ENCODE assay signal across 18 cellular contexts in genomic region chr10:78171633-78172032, GRCh38.
"Had no signal": no experiment of that assay in that cellular context is flagged by ENCODE, and none has a peak within 500 bp of the region (broad histone marks: within the 10 kb centered on the region; RNA-seq: fewer than 3 reads in every experiment).

No MANE protein-coding gene starts in this region.

- H3K27ac ChIP-seq: ascending aorta, parathyroid adenoma, right lobe of liver, suprapubic skin, transverse colon, uterus had no signal

- H3K27ac Mint-ChIP-seq: activated naive CD4-positive, alpha-beta T cell treated with anti-CD3 and anti-CD28 coated beads, Interleukin-2, amount 50 U/mL, for 24 hours; nephron; stimulated activated naive CD8-positive, alpha-beta T cell treated with anti-CD3 and anti-CD28 coated beads, Interleukin-15, amount 100 ng/mL, for 72 hours; T-cell had no signal

- H3K9ac ChIP-seq: parathyroid adenoma had no signal

- H3K4me3 Mint-ChIP-seq: activated naive CD4-positive, alpha-beta T cell treated with anti-CD3 and anti-CD28 coated beads, Interleukin-2, amount 50 U/mL, for 24 hours; nephron; stimulated activated naive CD8-positive, alpha-beta T cell treated with anti-CD3 and anti-CD28 coated beads, Interleukin-15, amount 100 ng/mL, for 72 hours; T-cell had no signal

- H3K27me3 ChIP-seq: ascending aorta, right lobe of liver, suprapubic skin, transverse colon, uterus had no signal

- DNase-seq: activated gamma-delta T cell; effector CD4-positive, alpha-beta T cell; foreskin melanocyte; glutamatergic neuron; hippocampal formation; mesenchymal stem cell; right lobe of liver; stimulated activated CD4-positive, alpha-beta T cell treated with anti-CD3 and anti-CD28 coated beads, Interleukin-4, amount 100 ng/mL, for 1 hour; stimulated activated naive CD8-positive, alpha-beta T cell treated with anti-CD3 and anti-CD28 coated beads, Interleukin-15, amount 100 ng/mL, for 72 hours; T-cell; transverse colon; uterus had no signal

- H3K4me1 ChIP-seq: ascending aorta, parathyroid adenoma, suprapubic skin, transverse colon, uterus had no signal

- H3K4me3 ChIP-seq: ascending aorta, right lobe of liver, smooth muscle cell, suprapubic skin, transverse colon, uterus had no signal

- H3K9me3 Mint-ChIP-seq: activated naive CD4-positive, alpha-beta T cell treated with anti-CD3 and anti-CD28 coated beads, Interleukin-2, amount 50 U/mL, for 24 hours; stimulated activated naive CD8-positive, alpha-beta T cell treated with anti-CD3 and anti-CD28 coated beads, Interleukin-15, amount 100 ng/mL, for 72 hours; T-cell had no signal

- H3K4me1 Mint-ChIP-seq: activated naive CD4-positive, alpha-beta T cell treated with anti-CD3 and anti-CD28 coated beads, Interleukin-2, amount 50 U/mL, for 24 hours; nephron; stimulated activated naive CD8-positive, alpha-beta T cell treated with anti-CD3 and anti-CD28 coated beads, Interleukin-15, amount 100 ng/mL, for 72 hours; T-cell had no signal

- H3K36me3 ChIP-seq: ascending aorta, right lobe of liver, suprapubic skin, transverse colon, uterus had no signal

- H3K36me3 Mint-ChIP-seq: activated naive CD4-positive, alpha-beta T cell treated with anti-CD3 and anti-CD28 coated beads, Interleukin-2, amount 50 U/mL, for 24 hours; T-cell had no signal

- H3K27me3 Mint-ChIP-seq: activated naive CD4-positive, alpha-beta T cell treated with anti-CD3 and anti-CD28 coated beads, Interleukin-2, amount 50 U/mL, for 24 hours; T-cell had no signal

- H3K9me3 ChIP-seq: ascending aorta, right lobe of liver, suprapubic skin, transverse colon, uterus had no signal
